ENCODE assay signal across 1 cellular context in the genomic region with DNA sequence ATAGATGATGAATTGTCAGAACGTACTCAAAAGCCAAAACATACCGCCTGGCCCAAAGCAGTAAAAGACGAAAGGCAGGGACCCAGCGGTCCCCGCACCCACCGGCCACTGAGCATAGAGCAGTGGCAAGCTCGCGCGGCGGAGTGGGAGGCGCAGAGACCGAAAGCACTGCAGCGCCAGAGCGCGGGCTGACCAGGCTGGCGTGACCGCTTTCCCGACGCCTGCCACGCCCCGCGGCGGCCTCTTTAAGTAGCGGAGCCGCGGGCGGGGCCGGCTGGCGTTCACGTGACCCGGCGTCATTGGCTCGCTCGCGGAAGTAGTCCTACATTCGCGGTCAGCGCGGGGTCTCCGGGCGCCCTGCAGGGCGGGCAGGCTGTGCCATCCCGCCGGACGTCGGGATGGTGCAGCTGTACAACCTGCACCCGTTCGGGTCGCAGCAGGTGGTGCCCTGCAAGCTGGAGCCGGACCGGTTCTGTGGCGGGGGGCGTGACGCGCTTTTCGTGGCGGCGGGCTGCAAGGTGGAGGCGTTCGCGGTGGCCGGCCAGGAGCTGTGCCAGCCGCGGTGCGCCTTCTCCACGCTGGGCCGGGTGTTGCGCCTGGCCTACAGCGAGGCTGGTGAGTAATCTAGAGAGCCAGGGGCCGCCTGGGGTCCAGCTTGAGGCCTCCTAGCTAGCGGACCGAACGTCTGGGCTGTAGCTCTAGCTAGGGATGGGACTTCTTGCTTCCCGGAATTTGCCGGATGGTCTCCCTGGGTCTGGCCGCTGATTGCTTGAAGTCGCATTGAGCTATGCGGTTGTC.
TF ChIP-seq lines count a peak whose summit lies in the region.

A gene with protein sequence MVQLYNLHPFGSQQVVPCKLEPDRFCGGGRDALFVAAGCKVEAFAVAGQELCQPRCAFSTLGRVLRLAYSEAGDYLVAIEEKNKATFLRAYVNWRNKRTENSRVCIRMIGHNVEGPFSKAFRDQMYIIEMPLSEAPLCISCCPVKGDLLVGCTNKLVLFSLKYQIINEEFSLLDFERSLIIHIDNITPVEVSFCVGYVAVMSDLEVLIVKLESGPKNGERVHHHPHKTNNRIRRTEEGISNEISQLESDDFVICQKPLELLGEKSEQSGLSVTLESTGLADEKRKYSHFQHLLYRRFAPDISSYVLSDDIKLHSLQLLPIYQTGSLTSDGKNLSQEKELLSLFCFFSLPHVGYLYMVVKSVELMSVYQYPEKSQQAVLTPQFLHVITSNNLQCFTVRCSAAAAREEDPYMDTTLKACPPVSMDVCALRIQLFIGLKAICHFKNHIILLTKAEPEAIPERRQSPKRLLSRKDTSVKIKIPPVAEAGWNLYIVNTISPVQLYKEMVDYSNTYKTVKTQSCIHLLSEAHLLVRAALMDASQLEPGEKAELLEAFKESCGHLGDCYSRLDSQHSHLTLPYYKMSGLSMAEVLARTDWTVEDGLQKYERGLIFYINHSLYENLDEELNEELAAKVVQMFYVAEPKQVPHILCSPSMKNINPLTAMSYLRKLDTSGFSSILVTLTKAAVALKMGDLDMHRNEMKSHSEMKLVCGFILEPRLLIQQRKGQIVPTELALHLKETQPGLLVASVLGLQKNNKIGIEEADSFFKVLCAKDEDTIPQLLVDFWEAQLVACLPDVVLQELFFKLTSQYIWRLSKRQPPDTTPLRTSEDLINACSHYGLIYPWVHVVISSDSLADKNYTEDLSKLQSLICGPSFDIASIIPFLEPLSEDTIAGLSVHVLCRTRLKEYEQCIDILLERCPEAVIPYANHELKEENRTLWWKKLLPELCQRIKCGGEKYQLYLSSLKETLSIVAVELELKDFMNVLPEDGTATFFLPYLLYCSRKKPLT (plus strand): TSS at position 313 of the 798 bp plus-strand sequence. CDS start 86 bp downstream, at position 399.

TF ChIP-seq in HepG2, 621 proteins besides CTCF, POLR2A, EP300 and RAD21 (continued from another document and continues in another):
- TF ChIP-seq, protein P1, sequence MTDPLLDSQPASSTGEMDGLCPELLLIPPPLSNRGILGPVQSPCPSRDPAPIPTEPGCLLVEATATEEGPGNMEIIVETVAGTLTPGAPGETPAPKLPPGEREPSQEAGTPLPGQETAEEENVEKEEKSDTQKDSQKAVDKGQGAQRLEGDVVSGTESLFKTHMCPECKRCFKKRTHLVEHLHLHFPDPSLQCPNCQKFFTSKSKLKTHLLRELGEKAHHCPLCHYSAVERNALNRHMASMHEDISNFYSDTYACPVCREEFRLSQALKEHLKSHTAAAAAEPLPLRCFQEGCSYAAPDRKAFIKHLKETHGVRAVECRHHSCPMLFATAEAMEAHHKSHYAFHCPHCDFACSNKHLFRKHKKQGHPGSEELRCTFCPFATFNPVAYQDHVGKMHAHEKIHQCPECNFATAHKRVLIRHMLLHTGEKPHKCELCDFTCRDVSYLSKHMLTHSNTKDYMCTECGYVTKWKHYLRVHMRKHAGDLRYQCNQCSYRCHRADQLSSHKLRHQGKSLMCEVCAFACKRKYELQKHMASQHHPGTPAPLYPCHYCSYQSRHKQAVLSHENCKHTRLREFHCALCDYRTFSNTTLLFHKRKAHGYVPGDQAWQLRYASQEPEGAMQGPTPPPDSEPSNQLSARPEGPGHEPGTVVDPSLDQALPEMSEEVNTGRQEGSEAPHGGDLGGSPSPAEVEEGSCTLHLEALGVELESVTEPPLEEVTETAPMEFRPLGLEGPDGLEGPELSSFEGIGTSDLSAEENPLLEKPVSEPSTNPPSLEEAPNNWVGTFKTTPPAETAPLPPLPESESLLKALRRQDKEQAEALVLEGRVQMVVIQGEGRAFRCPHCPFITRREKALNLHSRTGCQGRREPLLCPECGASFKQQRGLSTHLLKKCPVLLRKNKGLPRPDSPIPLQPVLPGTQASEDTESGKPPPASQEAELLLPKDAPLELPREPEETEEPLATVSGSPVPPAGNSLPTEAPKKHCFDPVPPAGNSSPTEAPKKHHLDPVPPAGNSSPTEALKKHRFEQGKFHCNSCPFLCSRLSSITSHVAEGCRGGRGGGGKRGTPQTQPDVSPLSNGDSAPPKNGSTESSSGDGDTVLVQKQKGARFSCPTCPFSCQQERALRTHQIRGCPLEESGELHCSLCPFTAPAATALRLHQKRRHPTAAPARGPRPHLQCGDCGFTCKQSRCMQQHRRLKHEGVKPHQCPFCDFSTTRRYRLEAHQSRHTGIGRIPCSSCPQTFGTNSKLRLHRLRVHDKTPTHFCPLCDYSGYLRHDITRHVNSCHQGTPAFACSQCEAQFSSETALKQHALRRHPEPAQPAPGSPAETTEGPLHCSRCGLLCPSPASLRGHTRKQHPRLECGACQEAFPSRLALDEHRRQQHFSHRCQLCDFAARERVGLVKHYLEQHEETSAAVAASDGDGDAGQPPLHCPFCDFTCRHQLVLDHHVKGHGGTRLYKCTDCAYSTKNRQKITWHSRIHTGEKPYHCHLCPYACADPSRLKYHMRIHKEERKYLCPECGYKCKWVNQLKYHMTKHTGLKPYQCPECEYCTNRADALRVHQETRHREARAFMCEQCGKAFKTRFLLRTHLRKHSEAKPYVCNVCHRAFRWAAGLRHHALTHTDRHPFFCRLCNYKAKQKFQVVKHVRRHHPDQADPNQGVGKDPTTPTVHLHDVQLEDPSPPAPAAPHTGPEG (CRISPR knock-in tag; IDR thresholded peaks at IDR 0.05), result 0 out of 2 replicates have a peak, but pooled peaks have one; percentile 24
- TF ChIP-seq AGO1 (IDR thresholded peaks at IDR 0.05; ENCODE audit: low read depth, low read length, poor library complexity, severe bottlenecking), result peak; percentile 58
- TF ChIP-seq, protein P2, sequence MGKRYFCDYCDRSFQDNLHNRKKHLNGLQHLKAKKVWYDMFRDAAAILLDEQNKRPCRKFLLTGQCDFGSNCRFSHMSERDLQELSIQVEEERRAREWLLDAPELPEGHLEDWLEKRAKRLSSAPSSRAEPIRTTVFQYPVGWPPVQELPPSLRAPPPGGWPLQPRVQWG (CRISPR knock-in tag; IDR thresholded peaks at IDR 0.05; ENCODE audit: borderline replicate concordance, low read depth), result peak; percentile 88; the same call in 1 of the 2 replicates
- no peak for TF ChIP-seq RFXANK (CRISPR knock-in tag; IDR thresholded peaks at IDR 0.05)
- peak in 1 of 2 experiments; percentile 85; a peak in 2 of 4 replicates for TF ChIP-seq KLF16 (CRISPR knock-in tag; IDR thresholded peaks at IDR 0.05)
- peak; percentile 94 for TF ChIP-seq ASH2L (IDR thresholded peaks at IDR 0.05; ENCODE audit: insufficient read length, low read depth, low read length)
- peak; percentile 71; the same call in 1 of the 2 replicates for TF ChIP-seq ZIK1 (CRISPR knock-in tag; IDR thresholded peaks at IDR 0.05; ENCODE audit: borderline replicate concordance, low read depth)
- TF ChIP-seq SMAD1 (CRISPR knock-in tag; IDR thresholded peaks at IDR 0.05; ENCODE audit: borderline replicate concordance, low read depth), result peak; percentile 89; the same call in 1 of the 2 replicates
- TF ChIP-seq POLR2G (IDR thresholded peaks at IDR 0.05; ENCODE audit: low read depth, low read length), result peak; percentile 89
- peak; percentile 32; the same call in 1 of the 2 replicates for TF ChIP-seq SOX5 (CRISPR knock-in tag; IDR thresholded peaks at IDR 0.05; ENCODE audit: borderline replicate concordance)
- TF ChIP-seq, protein P3, sequence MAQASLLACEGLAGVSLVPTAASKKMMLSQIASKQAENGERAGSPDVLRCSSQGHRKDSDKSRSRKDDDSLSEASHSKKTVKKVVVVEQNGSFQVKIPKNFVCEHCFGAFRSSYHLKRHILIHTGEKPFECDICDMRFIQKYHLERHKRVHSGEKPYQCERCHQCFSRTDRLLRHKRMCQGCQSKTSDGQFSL (CRISPR knock-in tag; IDR thresholded peaks at IDR 0.05), result 0 out of 2 replicates have a peak, but pooled peaks have one; percentile 28
- TF ChIP-seq, protein P4, sequence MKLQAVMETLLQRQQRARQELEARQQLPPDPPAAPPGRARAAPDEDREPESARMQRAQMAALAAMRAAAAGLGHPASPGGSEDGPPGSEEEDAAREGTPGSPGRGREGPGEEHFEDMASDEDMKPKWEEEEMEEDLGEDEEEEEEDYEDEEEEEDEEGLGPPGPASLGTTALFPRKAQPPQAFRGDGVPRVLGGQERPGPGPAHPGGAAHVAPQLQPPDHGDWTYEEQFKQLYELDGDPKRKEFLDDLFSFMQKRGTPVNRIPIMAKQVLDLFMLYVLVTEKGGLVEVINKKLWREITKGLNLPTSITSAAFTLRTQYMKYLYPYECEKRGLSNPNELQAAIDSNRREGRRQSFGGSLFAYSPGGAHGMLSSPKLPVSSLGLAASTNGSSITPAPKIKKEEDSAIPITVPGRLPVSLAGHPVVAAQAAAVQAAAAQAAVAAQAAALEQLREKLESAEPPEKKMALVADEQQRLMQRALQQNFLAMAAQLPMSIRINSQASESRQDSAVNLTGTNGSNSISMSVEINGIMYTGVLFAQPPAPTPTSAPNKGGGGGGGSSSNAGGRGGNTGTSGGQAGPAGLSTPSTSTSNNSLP (IDR thresholded peaks at IDR 0.05; ENCODE audit: low read depth, low read length), result no peak
- TF ChIP-seq, protein P5, sequence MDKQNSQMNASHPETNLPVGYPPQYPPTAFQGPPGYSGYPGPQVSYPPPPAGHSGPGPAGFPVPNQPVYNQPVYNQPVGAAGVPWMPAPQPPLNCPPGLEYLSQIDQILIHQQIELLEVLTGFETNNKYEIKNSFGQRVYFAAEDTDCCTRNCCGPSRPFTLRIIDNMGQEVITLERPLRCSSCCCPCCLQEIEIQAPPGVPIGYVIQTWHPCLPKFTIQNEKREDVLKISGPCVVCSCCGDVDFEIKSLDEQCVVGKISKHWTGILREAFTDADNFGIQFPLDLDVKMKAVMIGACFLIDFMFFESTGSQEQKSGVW (CRISPR knock-in tag; IDR thresholded peaks at IDR 0.05; ENCODE audit: borderline replicate concordance), result no peak
- TF ChIP-seq BRD4 (CRISPR knock-in tag; IDR thresholded peaks at IDR 0.05), result peak; percentile 62; the same call in 1 of the 2 replicates
- peak; percentile 36; the same call in 1 of the 2 replicates for TF ChIP-seq KLF11 (CRISPR knock-in tag; IDR thresholded peaks at IDR 0.05)
- TF ChIP-seq ZC3H4 (CRISPR knock-in tag; IDR thresholded peaks at IDR 0.05; ENCODE audit: borderline replicate concordance), result no peak
- no peak; the same call in none of the 2 replicates for TF ChIP-seq ARNT2 (CRISPR knock-in tag; IDR thresholded peaks at IDR 0.05; ENCODE audit: low read depth)
- TF ChIP-seq MBNL3 (CRISPR knock-in tag; conservative IDR thresholded peaks at IDR 0.05), result no peak
- TF ChIP-seq SMARCE1 (IDR thresholded peaks at IDR 0.05; ENCODE audit: borderline replicate concordance), result no peak
- TF ChIP-seq HDAC1 (CRISPR knock-in tag; IDR thresholded peaks at IDR 0.05), result peak; percentile 96
- TF ChIP-seq NFE2L2 (IDR thresholded peaks at IDR 0.05; ENCODE audit: low read length), result no peak
- no peak for TF ChIP-seq ZNF343 (CRISPR knock-in tag; IDR thresholded peaks at IDR 0.05)
- TF ChIP-seq GATAD1 (CRISPR knock-in tag; IDR thresholded peaks at IDR 0.05), result 0 out of 2 replicates have a peak, but pooled peaks have one; percentile 51
- TF ChIP-seq KAT8 (CRISPR knock-in tag; IDR thresholded peaks at IDR 0.05), result peak; percentile 82
- TF ChIP-seq, protein P6, sequence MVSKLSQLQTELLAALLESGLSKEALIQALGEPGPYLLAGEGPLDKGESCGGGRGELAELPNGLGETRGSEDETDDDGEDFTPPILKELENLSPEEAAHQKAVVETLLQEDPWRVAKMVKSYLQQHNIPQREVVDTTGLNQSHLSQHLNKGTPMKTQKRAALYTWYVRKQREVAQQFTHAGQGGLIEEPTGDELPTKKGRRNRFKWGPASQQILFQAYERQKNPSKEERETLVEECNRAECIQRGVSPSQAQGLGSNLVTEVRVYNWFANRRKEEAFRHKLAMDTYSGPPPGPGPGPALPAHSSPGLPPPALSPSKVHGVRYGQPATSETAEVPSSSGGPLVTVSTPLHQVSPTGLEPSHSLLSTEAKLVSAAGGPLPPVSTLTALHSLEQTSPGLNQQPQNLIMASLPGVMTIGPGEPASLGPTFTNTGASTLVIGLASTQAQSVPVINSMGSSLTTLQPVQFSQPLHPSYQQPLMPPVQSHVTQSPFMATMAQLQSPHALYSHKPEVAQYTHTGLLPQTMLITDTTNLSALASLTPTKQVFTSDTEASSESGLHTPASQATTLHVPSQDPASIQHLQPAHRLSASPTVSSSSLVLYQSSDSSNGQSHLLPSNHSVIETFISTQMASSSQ (IDR thresholded peaks at IDR 0.05; ENCODE audit: low read depth), result no peak
- TF ChIP-seq, protein P6 (CRISPR knock-in tag; IDR thresholded peaks at IDR 0.05; ENCODE audit: borderline replicate concordance), result peak; percentile 44; the same call in 1 of the 2 replicates
- TF ChIP-seq SP1 (IDR thresholded peaks at IDR 0.05), result no peak
- peak; percentile 70 for TF ChIP-seq SP1 (CRISPR knock-in tag; IDR thresholded peaks at IDR 0.05)
- TF ChIP-seq, protein P7, sequence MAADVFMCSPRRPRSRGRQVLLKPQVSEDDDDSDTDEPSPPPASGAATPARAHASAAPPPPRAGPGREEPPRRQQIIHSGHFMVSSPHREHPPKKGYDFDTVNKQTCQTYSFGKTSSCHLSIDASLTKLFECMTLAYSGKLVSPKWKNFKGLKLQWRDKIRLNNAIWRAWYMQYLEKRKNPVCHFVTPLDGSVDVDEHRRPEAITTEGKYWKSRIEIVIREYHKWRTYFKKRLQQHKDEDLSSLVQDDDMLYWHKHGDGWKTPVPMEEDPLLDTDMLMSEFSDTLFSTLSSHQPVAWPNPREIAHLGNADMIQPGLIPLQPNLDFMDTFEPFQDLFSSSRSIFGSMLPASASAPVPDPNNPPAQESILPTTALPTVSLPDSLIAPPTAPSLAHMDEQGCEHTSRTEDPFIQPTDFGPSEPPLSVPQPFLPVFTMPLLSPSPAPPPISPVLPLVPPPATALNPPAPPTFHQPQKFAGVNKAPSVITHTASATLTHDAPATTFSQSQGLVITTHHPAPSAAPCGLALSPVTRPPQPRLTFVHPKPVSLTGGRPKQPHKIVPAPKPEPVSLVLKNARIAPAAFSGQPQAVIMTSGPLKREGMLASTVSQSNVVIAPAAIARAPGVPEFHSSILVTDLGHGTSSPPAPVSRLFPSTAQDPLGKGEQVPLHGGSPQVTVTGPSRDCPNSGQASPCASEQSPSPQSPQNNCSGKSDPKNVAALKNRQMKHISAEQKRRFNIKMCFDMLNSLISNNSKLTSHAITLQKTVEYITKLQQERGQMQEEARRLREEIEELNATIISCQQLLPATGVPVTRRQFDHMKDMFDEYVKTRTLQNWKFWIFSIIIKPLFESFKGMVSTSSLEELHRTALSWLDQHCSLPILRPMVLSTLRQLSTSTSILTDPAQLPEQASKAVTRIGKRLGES (CRISPR knock-in tag; IDR thresholded peaks at IDR 0.05; ENCODE audit: borderline replicate concordance), result no peak
- no peak for TF ChIP-seq ZBTB3 (CRISPR knock-in tag; IDR thresholded peaks at IDR 0.05; ENCODE audit: borderline replicate concordance, low read depth)
